ENCODE assay signal across 11 cellular contexts in genomic region chr19:42178791-42179500, GRCh38. TPM values are rescaled to one million over a fixed set of nuclear protein-coding genes. Genes with fewer than 3 reads are reported as not detected.
DNase-seq lines count a peak whose midpoint lies in the region; ATAC-seq and TF ChIP-seq lines count a peak whose summit lies in the region.
"Had no signal": no experiment of that assay in that cellular context is flagged by ENCODE, and none has a peak within 500 bp of the region (broad histone marks: within the 10 kb centered on the region; RNA-seq: fewer than 3 reads in every experiment).

No MANE protein-coding gene starts in this region.

- no peak overlapping the region for H3K4me3 ChIP-seq in CD8-positive, alpha-beta T cell (ENCODE audit: low read depth, low read length)
- H3K4me3 ChIP-seq in SU-DHL-6 (ENCODE audit: insufficient read depth, low read length, poor library complexity, severe bottlenecking) = no peak overlapping the region
- H3K4me3 ChIP-seq: lung had no signal

- in situ Hi-C loops in GM13977 (cut with MboI; ENCODE audit: low pct_unique_long_range_greater_than_20kb, low sequenced_read_pairs, unreplicated experiment) = no loop called here

- H3F3A ChIP-seq in SU-DHL-6 (ENCODE audit: insufficient read depth) = 0 out of 2 replicates have a peak, but pooled peaks cover 5% of the 10 kb centered on the region

- POLR2A ChIA-PET in CD8-positive, alpha-beta T cell (lab: Charles Lee) = no interaction called here

- intact Hi-C loops in CD8-positive, alpha-beta T cell (cut with DNase I, micrococcal nuclease) = loop anchor here in 1 of 2 experiments (5.0 kb wide), 1 partner anchor 103 kb away; no protein-coding TSS in a partner anchor

- DNase-seq in CD8-positive, alpha-beta T cell = peak in 1 of 7 experiments; percentile 22
- DNase-seq in GM13977 (ENCODE audit: low spot score) (no peak), islet precursor cell (peak; percentile 68)
- no peak for DNase-seq in stimulated activated CD4-positive, alpha-beta T cell treated with anti-CD3 and anti-CD28 coated beads, Interleukin-2, amount 100 ng/mL, for 48 hours
- DNase-seq: effector CD4-positive, alpha-beta T cell; small intestine had no signal

- CTCF ChIA-PET in CD8-positive, alpha-beta T cell (lab: Charles Lee) = no interaction called here

- no peaks in the 10 kb centered on the region for H3K9me3 Mint-ChIP-seq in CD8-positive, alpha-beta T cell

- H3K9ac ChIP-seq in SU-DHL-6 (ENCODE audit: low read length) = no peak overlapping the region

- peaks cover 21% of the 10 kb centered on the region for H3K27me3 Mint-ChIP-seq in CD8-positive, alpha-beta T cell (ENCODE audit: low read depth)

- H3K9me2 ChIP-seq in SU-DHL-6 (replicated peaks; ENCODE audit: insufficient read depth, low read length) = no peaks in the 10 kb centered on the region

- H4K20me1 ChIP-seq in SU-DHL-6 (ENCODE audit: low read depth, low read length) = no peaks in the 10 kb centered on the region

- H3K27ac Mint-ChIP-seq in CD8-positive, alpha-beta T cell = no peak overlapping the region

- H3K79me2 ChIP-seq in SU-DHL-6 (ENCODE audit: insufficient read depth, low read length) = no peaks in the 10 kb centered on the region

- no peaks in the 10 kb centered on the region for H3K36me3 ChIP-seq in CD8-positive, alpha-beta T cell (ENCODE audit: insufficient read depth, low read length)
- no peaks in the 10 kb centered on the region for H3K36me3 ChIP-seq in SU-DHL-6 (ENCODE audit: low read length)

- H3K36me3 Mint-ChIP-seq in CD8-positive, alpha-beta T cell = no peaks in the 10 kb centered on the region

- H3K4me1 ChIP-seq in CD8-positive, alpha-beta T cell (ENCODE audit: insufficient read depth, low read length) = peaks cover 18% of the 10 kb centered on the region

- H3K9me3 ChIP-seq in CD8-positive, alpha-beta T cell (ENCODE audit: low read length) = no peaks in the 10 kb centered on the region
- H3K9me3 ChIP-seq in SU-DHL-6 (ENCODE audit: insufficient read depth, low read length) = no peaks in the 10 kb centered on the region

- ATAC-seq in CD8-positive, alpha-beta T cell = peak; percentile 32
- no peak for ATAC-seq in GM19023 (IDR thresholded peaks at IDR 0.05; ENCODE audit: unreplicated experiment)
- no peak for ATAC-seq in GM19035 (IDR thresholded peaks at IDR 0.05; ENCODE audit: unreplicated experiment)
- no peak for ATAC-seq in HG02610 (IDR thresholded peaks at IDR 0.05; ENCODE audit: unreplicated experiment)

- H2AFZ ChIP-seq in SU-DHL-6 (ENCODE audit: low read depth, low read length, severe bottlenecking) = no peak overlapping the region

- no peak overlapping the region for H3K4me3 Mint-ChIP-seq in CD8-positive, alpha-beta T cell

- H3K27ac ChIP-seq in CD8-positive, alpha-beta T cell (ENCODE audit: low read depth, low read length) = no peak overlapping the region
- no peak overlapping the region for H3K27ac ChIP-seq in SU-DHL-6 (ENCODE audit: low read depth, low read length)

- peak; percentile 25 for TF ChIP-seq CTCF in CD8-positive, alpha-beta T cell (IDR thresholded peaks at IDR 0.05)
- peak; percentile 50 for TF ChIP-seq CTCF in GM13977 (IDR thresholded peaks at IDR 0.05; ENCODE audit: extremely low read depth, insufficient read depth, missing control alignments)
- TF ChIP-seq CTCF in SU-DHL-6 (IDR thresholded peaks at IDR 0.05; ENCODE audit: insufficient read depth, low read length, poor library complexity, severe bottlenecking) = peak; percentile 62

- peaks cover 20% of the 10 kb centered on the region for H3K4me1 Mint-ChIP-seq in CD8-positive, alpha-beta T cell (ENCODE audit: low read depth)

- no peak overlapping the region for H3K4me2 ChIP-seq in SU-DHL-6 (ENCODE audit: low read depth, low read length, poor library complexity, severe bottlenecking)

- no peaks in the 10 kb centered on the region for H3K27me3 ChIP-seq in CD8-positive, alpha-beta T cell (ENCODE audit: insufficient read depth, low read length)
- peaks cover 3% of the 10 kb centered on the region; the same call in 1 of the 2 replicates for H3K27me3 ChIP-seq in SU-DHL-6 (ENCODE audit: low read length)

RNA-seq across cellular contexts. Expression of gene DEDD2, which starts 38.5 kb away (rescaled TPM):
- 100 to 1,000 TPM; 112 to 115 TPM for total RNA-seq in CD8-positive, alpha-beta T cell

RNA-seq across cellular contexts. Expression of gene ZNF526, which starts 41.2 kb away (rescaled TPM):
- 1 to 10 TPM; 8.7 to 9.4 TPM for total RNA-seq in CD8-positive, alpha-beta T cell

RNA-seq across cellular contexts. Expression of gene POU2F2, which starts 46.7 kb away (rescaled TPM):
- 10 to 100 TPM; 14.6 to 17.0 TPM for total RNA-seq in CD8-positive, alpha-beta T cell
